In the genomic region with DNA sequence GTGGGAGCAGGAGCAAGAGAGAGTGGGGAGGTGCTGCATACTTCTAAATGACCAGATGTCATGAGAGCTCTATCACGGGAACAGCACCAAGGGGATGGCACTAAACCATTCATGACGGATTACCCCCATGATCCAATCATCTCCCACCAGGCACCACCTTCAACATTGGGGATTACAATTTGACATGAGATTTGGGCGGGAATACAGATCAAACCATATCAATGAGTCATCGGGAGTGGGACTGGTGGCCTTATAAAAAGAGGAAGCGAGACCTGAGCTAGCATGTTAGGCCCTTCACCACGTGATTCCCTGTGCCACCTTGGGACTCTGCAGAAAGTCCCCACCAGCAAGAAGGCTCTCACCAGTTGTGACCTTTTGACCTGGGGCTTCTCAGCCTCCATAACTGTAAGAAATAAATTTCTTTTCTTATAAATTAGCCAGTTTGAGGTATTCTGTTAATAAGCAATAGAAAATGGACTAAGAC, we compare ENCODE assay signal across 1 cellular context.
A peak's percentile ranks its signal among the peaks of the same experiment; 100 is the strongest.
TF ChIP-seq lines count a peak whose summit lies in the region.

No MANE protein-coding gene starts in this region.

TF ChIP-seq in GM12878, 131 proteins besides CTCF, POLR2A, EP300 and RAD21 (continues in another document):
- TF ChIP-seq TCF7 (IDR thresholded peaks at IDR 0.05; ENCODE audit: borderline replicate concordance), result no peak
- no peak for TF ChIP-seq SREBF2 (IDR thresholded peaks at IDR 0.05; ENCODE audit: low read length)
- TF ChIP-seq DPF2 (IDR thresholded peaks at IDR 0.05), result peak; percentile 99
- no peak for TF ChIP-seq FOXK2 (IDR thresholded peaks at IDR 0.05)
- no peak for TF ChIP-seq PAX8 (IDR thresholded peaks at IDR 0.05)
- peak; percentile 94 for TF ChIP-seq IKZF1 (conservative IDR thresholded peaks at IDR 0.05)
- TF ChIP-seq SUPT20H (IDR thresholded peaks at IDR 0.05; ENCODE audit: borderline replicate concordance, control insufficient read depth, low read depth, low read length), result no peak
- TF ChIP-seq FOS (IDR thresholded peaks at IDR 0.05; ENCODE audit: borderline replicate concordance, extremely low read depth, insufficient read length), result no peak
- no peak for TF ChIP-seq RBBP5 (conservative IDR thresholded peaks at IDR 0.05)
- no peak for TF ChIP-seq CHD1 (IDR thresholded peaks at IDR 0.05; ENCODE audit: low read depth, low read length)
- no peak for TF ChIP-seq RFX5 (IDR thresholded peaks at IDR 0.05; ENCODE audit: low read depth, low read length)
- no peak for TF ChIP-seq HDAC2 (IDR thresholded peaks at IDR 0.05)
- no peak for TF ChIP-seq LARP7 (IDR thresholded peaks at IDR 0.05)
- TF ChIP-seq, protein P1, sequence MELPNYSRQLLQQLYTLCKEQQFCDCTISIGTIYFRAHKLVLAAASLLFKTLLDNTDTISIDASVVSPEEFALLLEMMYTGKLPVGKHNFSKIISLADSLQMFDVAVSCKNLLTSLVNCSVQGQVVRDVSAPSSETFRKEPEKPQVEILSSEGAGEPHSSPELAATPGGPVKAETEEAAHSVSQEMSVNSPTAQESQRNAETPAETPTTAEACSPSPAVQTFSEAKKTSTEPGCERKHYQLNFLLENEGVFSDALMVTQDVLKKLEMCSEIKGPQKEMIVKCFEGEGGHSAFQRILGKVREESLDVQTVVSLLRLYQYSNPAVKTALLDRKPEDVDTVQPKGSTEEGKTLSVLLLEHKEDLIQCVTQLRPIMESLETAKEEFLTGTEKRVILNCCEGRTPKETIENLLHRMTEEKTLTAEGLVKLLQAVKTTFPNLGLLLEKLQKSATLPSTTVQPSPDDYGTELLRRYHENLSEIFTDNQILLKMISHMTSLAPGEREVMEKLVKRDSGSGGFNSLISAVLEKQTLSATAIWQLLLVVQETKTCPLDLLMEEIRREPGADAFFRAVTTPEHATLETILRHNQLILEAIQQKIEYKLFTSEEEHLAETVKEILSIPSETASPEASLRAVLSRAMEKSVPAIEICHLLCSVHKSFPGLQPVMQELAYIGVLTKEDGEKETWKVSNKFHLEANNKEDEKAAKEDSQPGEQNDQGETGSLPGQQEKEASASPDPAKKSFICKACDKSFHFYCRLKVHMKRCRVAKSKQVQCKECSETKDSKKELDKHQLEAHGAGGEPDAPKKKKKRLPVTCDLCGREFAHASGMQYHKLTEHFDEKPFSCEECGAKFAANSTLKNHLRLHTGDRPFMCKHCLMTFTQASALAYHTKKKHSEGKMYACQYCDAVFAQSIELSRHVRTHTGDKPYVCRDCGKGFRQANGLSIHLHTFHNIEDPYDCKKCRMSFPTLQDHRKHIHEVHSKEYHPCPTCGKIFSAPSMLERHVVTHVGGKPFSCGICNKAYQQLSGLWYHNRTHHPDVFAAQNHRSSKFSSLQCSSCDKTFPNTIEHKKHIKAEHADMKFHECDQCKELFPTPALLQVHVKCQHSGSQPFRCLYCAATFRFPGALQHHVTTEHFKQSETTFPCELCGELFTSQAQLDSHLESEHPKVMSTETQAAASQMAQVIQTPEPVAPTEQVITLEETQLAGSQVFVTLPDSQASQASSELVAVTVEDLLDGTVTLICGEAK (IDR thresholded peaks at IDR 0.05; ENCODE audit: borderline replicate concordance), result no peak
- no peak for TF ChIP-seq HCFC1 (IDR thresholded peaks at IDR 0.05; ENCODE audit: low read length)
- peak; percentile 65 for TF ChIP-seq KLF5 (IDR thresholded peaks at IDR 0.05; ENCODE audit: partially characterized antibody)
- TF ChIP-seq, protein P2, sequence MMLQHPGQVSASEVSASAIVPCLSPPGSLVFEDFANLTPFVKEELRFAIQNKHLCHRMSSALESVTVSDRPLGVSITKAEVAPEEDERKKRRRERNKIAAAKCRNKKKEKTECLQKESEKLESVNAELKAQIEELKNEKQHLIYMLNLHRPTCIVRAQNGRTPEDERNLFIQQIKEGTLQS (IDR thresholded peaks at IDR 0.05; ENCODE audit: borderline replicate concordance, extremely low read depth, low read depth, low read length), result 0 out of 2 replicates have a peak, but pooled peaks have one; percentile 34
- TF ChIP-seq, protein P3, sequence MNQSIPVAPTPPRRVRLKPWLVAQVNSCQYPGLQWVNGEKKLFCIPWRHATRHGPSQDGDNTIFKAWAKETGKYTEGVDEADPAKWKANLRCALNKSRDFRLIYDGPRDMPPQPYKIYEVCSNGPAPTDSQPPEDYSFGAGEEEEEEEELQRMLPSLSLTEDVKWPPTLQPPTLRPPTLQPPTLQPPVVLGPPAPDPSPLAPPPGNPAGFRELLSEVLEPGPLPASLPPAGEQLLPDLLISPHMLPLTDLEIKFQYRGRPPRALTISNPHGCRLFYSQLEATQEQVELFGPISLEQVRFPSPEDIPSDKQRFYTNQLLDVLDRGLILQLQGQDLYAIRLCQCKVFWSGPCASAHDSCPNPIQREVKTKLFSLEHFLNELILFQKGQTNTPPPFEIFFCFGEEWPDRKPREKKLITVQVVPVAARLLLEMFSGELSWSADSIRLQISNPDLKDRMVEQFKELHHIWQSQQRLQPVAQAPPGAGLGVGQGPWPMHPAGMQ (IDR thresholded peaks at IDR 0.05; ENCODE audit: borderline replicate concordance), result no peak
- TF ChIP-seq JUNB (IDR thresholded peaks at IDR 0.05), result peak; percentile 55; the same call in 1 of the 2 replicates
- TF ChIP-seq RELA (IDR thresholded peaks at IDR 0.05; ENCODE audit: borderline replicate concordance, partially characterized antibody), result peak; percentile 72
- TF ChIP-seq, protein P4, sequence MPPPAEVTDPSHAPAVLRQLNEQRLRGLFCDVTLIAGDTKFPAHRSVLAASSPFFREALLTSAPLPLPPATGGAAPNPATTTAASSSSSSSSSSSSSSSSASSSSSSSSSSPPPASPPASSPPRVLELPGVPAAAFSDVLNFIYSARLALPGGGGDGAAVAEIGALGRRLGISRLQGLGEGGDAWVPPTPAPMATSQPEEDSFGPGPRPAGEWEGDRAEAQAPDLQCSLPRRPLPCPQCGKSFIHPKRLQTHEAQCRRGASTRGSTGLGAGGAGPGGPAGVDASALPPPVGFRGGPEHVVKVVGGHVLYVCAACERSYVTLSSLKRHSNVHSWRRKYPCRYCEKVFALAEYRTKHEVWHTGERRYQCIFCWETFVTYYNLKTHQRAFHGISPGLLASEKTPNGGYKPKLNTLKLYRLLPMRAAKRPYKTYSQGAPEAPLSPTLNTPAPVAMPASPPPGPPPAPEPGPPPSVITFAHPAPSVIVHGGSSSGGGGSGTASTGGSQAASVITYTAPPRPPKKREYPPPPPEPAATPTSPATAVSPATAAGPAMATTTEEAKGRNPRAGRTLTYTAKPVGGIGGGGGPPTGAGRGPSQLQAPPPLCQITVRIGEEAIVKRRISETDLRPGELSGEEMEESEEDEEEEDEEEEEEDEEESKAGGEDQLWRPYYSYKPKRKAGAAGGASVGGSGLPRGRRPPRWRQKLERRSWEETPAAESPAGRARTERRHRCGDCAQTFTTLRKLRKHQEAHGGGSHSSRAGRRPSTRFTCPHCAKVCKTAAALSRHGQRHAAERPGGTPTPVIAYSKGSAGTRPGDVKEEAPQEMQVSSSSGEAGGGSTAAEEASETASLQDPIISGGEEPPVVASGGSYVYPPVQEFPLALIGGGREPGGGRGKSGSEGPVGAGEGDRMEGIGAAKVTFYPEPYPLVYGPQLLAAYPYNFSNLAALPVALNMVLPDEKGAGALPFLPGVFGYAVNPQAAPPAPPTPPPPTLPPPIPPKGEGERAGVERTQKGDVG (CRISPR knock-in tag; IDR thresholded peaks at IDR 0.05), result no peak
- peak; percentile 29; the same call in 1 of the 2 replicates for TF ChIP-seq CBX5 (IDR thresholded peaks at IDR 0.05; ENCODE audit: low read depth)
- TF ChIP-seq, protein P5, sequence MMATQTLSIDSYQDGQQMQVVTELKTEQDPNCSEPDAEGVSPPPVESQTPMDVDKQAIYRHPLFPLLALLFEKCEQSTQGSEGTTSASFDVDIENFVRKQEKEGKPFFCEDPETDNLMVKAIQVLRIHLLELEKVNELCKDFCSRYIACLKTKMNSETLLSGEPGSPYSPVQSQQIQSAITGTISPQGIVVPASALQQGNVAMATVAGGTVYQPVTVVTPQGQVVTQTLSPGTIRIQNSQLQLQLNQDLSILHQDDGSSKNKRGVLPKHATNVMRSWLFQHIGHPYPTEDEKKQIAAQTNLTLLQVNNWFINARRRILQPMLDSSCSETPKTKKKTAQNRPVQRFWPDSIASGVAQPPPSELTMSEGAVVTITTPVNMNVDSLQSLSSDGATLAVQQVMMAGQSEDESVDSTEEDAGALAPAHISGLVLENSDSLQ (IDR thresholded peaks at IDR 0.05), result peak; percentile 30; the same call in 1 of the 2 replicates
- 0 out of 2 replicates have a peak, but pooled peaks have one; percentile 28 for TF ChIP-seq CBFB (IDR thresholded peaks at IDR 0.05; ENCODE audit: low read depth)
- no peak for TF ChIP-seq STAT3 (IDR thresholded peaks at IDR 0.05; ENCODE audit: low read depth, low read length)
- TF ChIP-seq, protein P6, sequence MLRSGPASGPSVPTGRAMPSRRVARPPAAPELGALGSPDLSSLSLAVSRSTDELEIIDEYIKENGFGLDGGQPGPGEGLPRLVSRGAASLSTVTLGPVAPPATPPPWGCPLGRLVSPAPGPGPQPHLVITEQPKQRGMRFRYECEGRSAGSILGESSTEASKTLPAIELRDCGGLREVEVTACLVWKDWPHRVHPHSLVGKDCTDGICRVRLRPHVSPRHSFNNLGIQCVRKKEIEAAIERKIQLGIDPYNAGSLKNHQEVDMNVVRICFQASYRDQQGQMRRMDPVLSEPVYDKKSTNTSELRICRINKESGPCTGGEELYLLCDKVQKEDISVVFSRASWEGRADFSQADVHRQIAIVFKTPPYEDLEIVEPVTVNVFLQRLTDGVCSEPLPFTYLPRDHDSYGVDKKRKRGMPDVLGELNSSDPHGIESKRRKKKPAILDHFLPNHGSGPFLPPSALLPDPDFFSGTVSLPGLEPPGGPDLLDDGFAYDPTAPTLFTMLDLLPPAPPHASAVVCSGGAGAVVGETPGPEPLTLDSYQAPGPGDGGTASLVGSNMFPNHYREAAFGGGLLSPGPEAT (IDR thresholded peaks at IDR 0.05; ENCODE audit: low read depth), result peak; percentile 98
- peak; percentile 94 to 96 for TF ChIP-seq IKZF2 (IDR thresholded peaks at IDR 0.05)
- TF ChIP-seq, protein P7, sequence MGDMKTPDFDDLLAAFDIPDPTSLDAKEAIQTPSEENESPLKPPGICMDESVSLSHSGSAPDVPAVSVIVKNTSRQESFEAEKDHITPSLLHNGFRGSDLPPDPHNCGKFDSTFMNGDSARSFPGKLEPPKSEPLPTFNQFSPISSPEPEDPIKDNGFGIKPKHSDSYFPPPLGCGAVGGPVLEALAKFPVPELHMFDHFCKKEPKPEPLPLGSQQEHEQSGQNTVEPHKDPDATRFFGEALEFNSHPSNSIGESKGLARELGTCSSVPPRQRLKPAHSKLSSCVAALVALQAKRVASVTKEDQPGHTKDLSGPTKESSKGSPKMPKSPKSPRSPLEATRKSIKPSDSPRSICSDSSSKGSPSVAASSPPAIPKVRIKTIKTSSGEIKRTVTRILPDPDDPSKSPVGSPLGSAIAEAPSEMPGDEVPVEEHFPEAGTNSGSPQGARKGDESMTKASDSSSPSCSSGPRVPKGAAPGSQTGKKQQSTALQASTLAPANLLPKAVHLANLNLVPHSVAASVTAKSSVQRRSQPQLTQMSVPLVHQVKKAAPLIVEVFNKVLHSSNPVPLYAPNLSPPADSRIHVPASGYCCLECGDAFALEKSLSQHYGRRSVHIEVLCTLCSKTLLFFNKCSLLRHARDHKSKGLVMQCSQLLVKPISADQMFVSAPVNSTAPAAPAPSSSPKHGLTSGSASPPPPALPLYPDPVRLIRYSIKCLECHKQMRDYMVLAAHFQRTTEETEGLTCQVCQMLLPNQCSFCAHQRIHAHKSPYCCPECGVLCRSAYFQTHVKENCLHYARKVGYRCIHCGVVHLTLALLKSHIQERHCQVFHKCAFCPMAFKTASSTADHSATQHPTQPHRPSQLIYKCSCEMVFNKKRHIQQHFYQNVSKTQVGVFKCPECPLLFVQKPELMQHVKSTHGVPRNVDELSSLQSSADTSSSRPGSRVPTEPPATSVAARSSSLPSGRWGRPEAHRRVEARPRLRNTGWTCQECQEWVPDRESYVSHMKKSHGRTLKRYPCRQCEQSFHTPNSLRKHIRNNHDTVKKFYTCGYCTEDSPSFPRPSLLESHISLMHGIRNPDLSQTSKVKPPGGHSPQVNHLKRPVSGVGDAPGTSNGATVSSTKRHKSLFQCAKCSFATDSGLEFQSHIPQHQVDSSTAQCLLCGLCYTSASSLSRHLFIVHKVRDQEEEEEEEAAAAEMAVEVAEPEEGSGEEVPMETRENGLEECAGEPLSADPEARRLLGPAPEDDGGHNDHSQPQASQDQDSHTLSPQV (IDR thresholded peaks at IDR 0.05), result peak; percentile 5; the same call in 1 of the 2 replicates
- TF ChIP-seq SMARCA5 (IDR thresholded peaks at IDR 0.05), result no peak
- TF ChIP-seq FOXM1 (IDR thresholded peaks at IDR 0.05; ENCODE audit: low read depth, low read length), result peak; percentile 95
- TF ChIP-seq, protein P8, sequence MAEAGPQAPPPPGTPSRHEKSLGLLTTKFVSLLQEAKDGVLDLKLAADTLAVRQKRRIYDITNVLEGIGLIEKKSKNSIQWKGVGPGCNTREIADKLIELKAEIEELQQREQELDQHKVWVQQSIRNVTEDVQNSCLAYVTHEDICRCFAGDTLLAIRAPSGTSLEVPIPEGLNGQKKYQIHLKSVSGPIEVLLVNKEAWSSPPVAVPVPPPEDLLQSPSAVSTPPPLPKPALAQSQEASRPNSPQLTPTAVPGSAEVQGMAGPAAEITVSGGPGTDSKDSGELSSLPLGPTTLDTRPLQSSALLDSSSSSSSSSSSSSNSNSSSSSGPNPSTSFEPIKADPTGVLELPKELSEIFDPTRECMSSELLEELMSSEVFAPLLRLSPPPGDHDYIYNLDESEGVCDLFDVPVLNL (IDR thresholded peaks at IDR 0.05; ENCODE audit: low read depth, low read length), result no peak
- TF ChIP-seq JUND (IDR thresholded peaks at IDR 0.05; ENCODE audit: low read depth, low read length), result peak; percentile 45; the same call in 1 of the 2 replicates
- no peak for TF ChIP-seq ZNF622 (IDR thresholded peaks at IDR 0.05)
- TF ChIP-seq GATAD2B (conservative IDR thresholded peaks at IDR 0.05; ENCODE audit: low read depth), result peak; percentile 88
- TF ChIP-seq MTA2 (IDR thresholded peaks at IDR 0.05; ENCODE audit: low read depth), result peak; percentile 90
- TF ChIP-seq ETV6 (conservative IDR thresholded peaks at IDR 0.05 in 1 of 2, IDR thresholded peaks at IDR 0.05 in 1 of 2; ENCODE audit: borderline replicate concordance in 1 of 2, low read depth in 1 of 2), result no peak; a peak in 1 of 4 replicates
- TF ChIP-seq, protein P9, sequence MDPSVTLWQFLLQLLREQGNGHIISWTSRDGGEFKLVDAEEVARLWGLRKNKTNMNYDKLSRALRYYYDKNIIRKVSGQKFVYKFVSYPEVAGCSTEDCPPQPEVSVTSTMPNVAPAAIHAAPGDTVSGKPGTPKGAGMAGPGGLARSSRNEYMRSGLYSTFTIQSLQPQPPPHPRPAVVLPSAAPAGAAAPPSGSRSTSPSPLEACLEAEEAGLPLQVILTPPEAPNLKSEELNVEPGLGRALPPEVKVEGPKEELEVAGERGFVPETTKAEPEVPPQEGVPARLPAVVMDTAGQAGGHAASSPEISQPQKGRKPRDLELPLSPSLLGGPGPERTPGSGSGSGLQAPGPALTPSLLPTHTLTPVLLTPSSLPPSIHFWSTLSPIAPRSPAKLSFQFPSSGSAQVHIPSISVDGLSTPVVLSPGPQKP (IDR thresholded peaks at IDR 0.05; ENCODE audit: low read depth, low read length), result no peak
- TF ChIP-seq CBX3 (IDR thresholded peaks at IDR 0.05; ENCODE audit: borderline replicate concordance, low read depth), result no peak
- peak; percentile 80 for TF ChIP-seq TBL1XR1 (IDR thresholded peaks at IDR 0.05; ENCODE audit: low read depth, low read length)
- TF ChIP-seq POU2F2 (IDR thresholded peaks at IDR 0.05; ENCODE audit: borderline replicate concordance, low read depth, low read length), result peak; percentile 29; the same call in 1 of the 3 replicates
- peak; percentile 57; the same call in 1 of the 2 replicates for TF ChIP-seq YY1 (IDR thresholded peaks at IDR 0.05; ENCODE audit: low read depth, low read length)
- TF ChIP-seq, protein P10, sequence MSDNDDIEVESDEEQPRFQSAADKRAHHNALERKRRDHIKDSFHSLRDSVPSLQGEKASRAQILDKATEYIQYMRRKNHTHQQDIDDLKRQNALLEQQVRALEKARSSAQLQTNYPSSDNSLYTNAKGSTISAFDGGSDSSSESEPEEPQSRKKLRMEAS (IDR thresholded peaks at IDR 0.05; ENCODE audit: low read depth, low read length), result peak; percentile 58; the same call in 1 of the 2 replicates
